ENCODE assay signal across 16 cellular contexts in genomic region chr9:113513541-113513940, GRCh38. TPM values are rescaled to one million over a fixed set of nuclear protein-coding genes. Genes with fewer than 3 reads are reported as not detected.
A peak's percentile ranks its signal among the peaks of the same experiment; 100 is the strongest.
DNase-seq lines count a peak whose midpoint lies in the region; ATAC-seq, FAIRE-seq and TF ChIP-seq lines count a peak whose summit lies in the region.
"Had no signal": no experiment of that assay in that cellular context is flagged by ENCODE, and none has a peak within 500 bp of the region (broad histone marks: within the 10 kb centered on the region; RNA-seq: fewer than 3 reads in every experiment).

No MANE protein-coding gene starts in this region.

- peak overlapping the region; percentile 71 for H3K27ac ChIP-seq in CD4-positive, alpha-beta T cell (ENCODE audit: low read depth, low read length)
- H3K27ac ChIP-seq: brain microvascular endothelial cell, parathyroid adenoma, PC-9, SJSA1 had no signal

- FAIRE-seq in GM12892 (lab: Jason Lieb, UNC), result peak; percentile 44

- no peak for ATAC-seq in CD4-positive, alpha-beta T cell (ENCODE audit: poor library complexity)
- ATAC-seq in naive thymus-derived CD8-positive, alpha-beta T cell, result no peak
- ATAC-seq in HG02678 (IDR thresholded peaks at IDR 0.05; ENCODE audit: unreplicated experiment) (no peak), GM21723 (IDR thresholded peaks at IDR 0.05; ENCODE audit: unreplicated experiment) (no peak)

- intact Hi-C loops in CD4-positive, alpha-beta T cell (cut with DNase I, micrococcal nuclease), result no loop called here
- intact Hi-C loops in activated T-helper 2 cell treated with anti-CD3 and anti-CD28 coated beads, Interferon-gamma antibody, Interleukin-2, Interleukin-4, amounts not matched to agents 10 μg/mL and 5 μg/mL and 100 μg/mL, durations not matched to agents 14 hours and 24 hours and 36 hours (cut with micrococcal nuclease), result loop anchor here (5.0 to 10.0 kb wide), 3 partner anchors 144 to 1181 kb away; partner anchors contain the start of gene AKNA

- no peaks in the 10 kb centered on the region for H3K27me3 Mint-ChIP-seq in CD4-positive, alpha-beta T cell
- peaks cover 4% of the 10 kb centered on the region for H3K27me3 Mint-ChIP-seq in activated T-helper 2 cell treated with anti-CD3 and anti-CD28 coated beads, Interferon-gamma antibody, Interleukin-2, Interleukin-4, amounts not matched to agents 10 μg/mL and 5 μg/mL and 100 μg/mL, durations not matched to agents 14 hours and 24 hours and 36 hours (ENCODE audit: low read depth)
- H3K27me3 Mint-ChIP-seq in naive thymus-derived CD8-positive, alpha-beta T cell, result no peaks in the 10 kb centered on the region

- no peaks in the 10 kb centered on the region for H3K9me3 ChIP-seq in CD4-positive, alpha-beta T cell (ENCODE audit: control insufficient read depth, low read length)
- H3K9me3 ChIP-seq: SJSA1 had no signal

- peaks cover 77% of the 10 kb centered on the region for H3K4me1 Mint-ChIP-seq in CD4-positive, alpha-beta T cell (ENCODE audit: low read depth)
- H3K4me1 Mint-ChIP-seq in activated T-helper 2 cell treated with anti-CD3 and anti-CD28 coated beads, Interferon-gamma antibody, Interleukin-2, Interleukin-4, amounts not matched to agents 10 μg/mL and 5 μg/mL and 100 μg/mL, durations not matched to agents 14 hours and 24 hours and 36 hours (ENCODE audit: low read depth), result peaks cover 64% of the 10 kb centered on the region
- peaks cover 59 to 88% (median 81%) of the 10 kb centered on the region in 4 donors for H3K4me1 Mint-ChIP-seq in naive thymus-derived CD8-positive, alpha-beta T cell

- H3K27ac Mint-ChIP-seq in CD4-positive, alpha-beta T cell, result peak overlapping the region; percentile 86
- peak overlapping the region; percentile 89 for H3K27ac Mint-ChIP-seq in activated T-helper 2 cell treated with anti-CD3 and anti-CD28 coated beads, Interferon-gamma antibody, Interleukin-2, Interleukin-4, amounts not matched to agents 10 μg/mL and 5 μg/mL and 100 μg/mL, durations not matched to agents 14 hours and 24 hours and 36 hours
- peak overlapping the region; percentile 93 to 98 (median 95) for H3K27ac Mint-ChIP-seq in naive thymus-derived CD8-positive, alpha-beta T cell

- no peaks in the 10 kb centered on the region for H3K27me3 ChIP-seq in CD4-positive, alpha-beta T cell (ENCODE audit: control insufficient read depth, insufficient read depth, low read length)
- H3K27me3 ChIP-seq: brain microvascular endothelial cell, SJSA1 had no signal

- peak overlapping the region; percentile 81 for H3K4me3 Mint-ChIP-seq in CD4-positive, alpha-beta T cell
- H3K4me3 Mint-ChIP-seq in activated T-helper 2 cell treated with anti-CD3 and anti-CD28 coated beads, Interferon-gamma antibody, Interleukin-2, Interleukin-4, amounts not matched to agents 10 μg/mL and 5 μg/mL and 100 μg/mL, durations not matched to agents 14 hours and 24 hours and 36 hours (ENCODE audit: low read depth), result peak overlapping the region; percentile 69
- peak overlapping the region; percentile 62 to 93 (median 79) for H3K4me3 Mint-ChIP-seq in naive thymus-derived CD8-positive, alpha-beta T cell

- peak in 2 of 10 experiments; percentile 14 to 27 for DNase-seq in CD4-positive, alpha-beta T cell
- DNase-seq in GM12892 (ENCODE audit: insufficient read length) (no peak), SKM-1 treated with dmso at 0.1 percent for 144 hours (lab: John Stamatoyannopoulos, UW; ENCODE audit: unreplicated experiment) (no peak)
- no peak for DNase-seq in activated T-helper 2 cell treated with anti-CD3 and anti-CD28 coated beads, Interferon-gamma antibody, Interleukin-2, Interleukin-4, amounts not matched to agents 10 μg/mL and 5 μg/mL and 100 μg/mL, durations not matched to agents 14 hours and 24 hours and 36 hours (ENCODE audit: low spot score)
- DNase-seq in naive thymus-derived CD8-positive, alpha-beta T cell, result peak in 2 of 10 donors; percentile 33 to 38
- DNase-seq: activated effector memory CD4-positive, alpha-beta T cell treated with Interleukin-2 at 50 U/mL for 16 hours; brain microvascular endothelial cell; dermis blood vessel endothelial cell; GDM1; NCI-H1436; PC-9; stimulated activated CD4-positive, alpha-beta T cell treated with anti-CD3 and anti-CD28 coated beads, Interleukin-4, amount 100 ng/mL, for 1 hour had no signal

- H3K9me3 Mint-ChIP-seq in CD4-positive, alpha-beta T cell, result no peaks in the 10 kb centered on the region
- H3K9me3 Mint-ChIP-seq in activated T-helper 2 cell treated with anti-CD3 and anti-CD28 coated beads, Interferon-gamma antibody, Interleukin-2, Interleukin-4, amounts not matched to agents 10 μg/mL and 5 μg/mL and 100 μg/mL, durations not matched to agents 14 hours and 24 hours and 36 hours, result no peaks in the 10 kb centered on the region
- no peaks in the 10 kb centered on the region for H3K9me3 Mint-ChIP-seq in naive thymus-derived CD8-positive, alpha-beta T cell

- POLR2A ChIA-PET in CD4-positive, alpha-beta T cell (lab: Charles Lee), result interaction anchor here (1.2 to 3.4 kb wide), 5 partner anchors 9 to 103 kb away, joined by 5 to 44 read pairs (median 20); partner anchors contain the start of genes C9orf43 and POLE3
- POLR2A ChIA-PET in naive thymus-derived CD8-positive, alpha-beta T cell (lab: Charles Lee), result interaction anchor here (1.1 to 8.5 kb wide), 7 partner anchors 10 to 103 kb away, joined by 3 to 119 read pairs (median 4); partner anchors contain the start of genes C9orf43 and POLE3

- no peak for TF ChIP-seq CTCF in CD4-positive, alpha-beta T cell (IDR thresholded peaks at IDR 0.05)

- CTCF ChIA-PET in CD4-positive, alpha-beta T cell (lab: Charles Lee), result interaction anchor here (1.2 kb wide), 1 partner anchor 78 kb away, joined by 3 read pairs; no protein-coding TSS in a partner anchor

- no peak for TF ChIP-seq POLR2A in GM12892 (IDR thresholded peaks at IDR 0.05; ENCODE audit: low read depth, low read length)

- no peaks in the 10 kb centered on the region for H3K36me3 Mint-ChIP-seq in CD4-positive, alpha-beta T cell (ENCODE audit: low read depth)
- no peaks in the 10 kb centered on the region for H3K36me3 Mint-ChIP-seq in activated T-helper 2 cell treated with anti-CD3 and anti-CD28 coated beads, Interferon-gamma antibody, Interleukin-2, Interleukin-4, amounts not matched to agents 10 μg/mL and 5 μg/mL and 100 μg/mL, durations not matched to agents 14 hours and 24 hours and 36 hours (ENCODE audit: low read depth)
- H3K36me3 Mint-ChIP-seq in naive thymus-derived CD8-positive, alpha-beta T cell, result no peaks in the 10 kb centered on the region

RNA-seq across cellular contexts. Expression of gene RGS3, which starts 50.0 kb away (rescaled TPM):
- 1 to 10 TPM; 6.1 to 7.5 TPM for total RNA-seq in CD4-positive, alpha-beta T cell
- 25.6 TPM for polyA plus RNA-seq in GM12892 (2012; ENCODE audit: missing spikeins)
- 56.2 and 64.2 TPM in 2 replicates for total RNA-seq in activated T-helper 2 cell treated with anti-CD3 and anti-CD28 coated beads, Interferon-gamma antibody, Interleukin-2, Interleukin-4, amounts not matched to agents 10 μg/mL and 5 μg/mL and 100 μg/mL, durations not matched to agents 14 hours and 24 hours and 36 hours
- 10 to 100 TPM; 27.8 to 29.5 TPM for total RNA-seq in naive thymus-derived CD8-positive, alpha-beta T cell
- polyA plus RNA-seq in naive thymus-derived CD8-positive, alpha-beta T cell, result 10 to 100 TPM; 17.9 to 33.4 (median 26.1) TPM
